1 cellular context compared by ENCODE assay signal in the genomic region with DNA sequence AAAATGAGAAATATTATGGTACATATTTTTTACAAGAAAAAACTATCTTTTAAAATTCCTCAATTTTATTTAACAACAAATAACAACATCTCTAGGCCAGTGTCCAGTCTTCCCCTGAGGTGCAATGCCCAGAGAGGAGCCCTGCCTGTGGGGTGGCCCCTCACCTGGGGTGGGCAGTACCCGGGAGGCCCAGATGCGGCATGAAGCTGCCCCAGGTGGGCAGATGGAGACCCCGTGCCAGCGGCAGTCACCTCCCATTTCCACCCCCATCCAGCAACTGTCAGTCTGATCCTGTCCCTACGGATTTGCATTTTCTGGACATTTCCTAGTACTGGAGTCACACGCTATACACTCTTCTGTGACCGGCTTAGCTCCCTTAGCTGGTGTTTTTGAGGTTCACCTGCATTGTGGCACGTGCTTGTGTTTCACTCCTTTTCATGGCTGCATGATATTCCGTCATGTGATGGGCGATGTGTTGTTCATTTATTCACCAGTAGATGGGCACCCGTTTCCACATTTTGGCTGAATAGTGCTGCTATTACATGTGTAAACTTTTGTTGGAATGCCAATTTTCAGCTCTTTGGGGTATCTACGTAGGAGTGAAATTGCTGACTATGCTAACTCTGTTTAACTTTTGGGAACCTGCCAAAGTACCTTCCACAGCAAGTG.
TF ChIP-seq lines count a peak whose summit lies in the region.

No MANE protein-coding gene starts in this region.

TF ChIP-seq in HepG2, 621 proteins besides CTCF, POLR2A, EP300 and RAD21:
- TF ChIP-seq, protein P1, sequence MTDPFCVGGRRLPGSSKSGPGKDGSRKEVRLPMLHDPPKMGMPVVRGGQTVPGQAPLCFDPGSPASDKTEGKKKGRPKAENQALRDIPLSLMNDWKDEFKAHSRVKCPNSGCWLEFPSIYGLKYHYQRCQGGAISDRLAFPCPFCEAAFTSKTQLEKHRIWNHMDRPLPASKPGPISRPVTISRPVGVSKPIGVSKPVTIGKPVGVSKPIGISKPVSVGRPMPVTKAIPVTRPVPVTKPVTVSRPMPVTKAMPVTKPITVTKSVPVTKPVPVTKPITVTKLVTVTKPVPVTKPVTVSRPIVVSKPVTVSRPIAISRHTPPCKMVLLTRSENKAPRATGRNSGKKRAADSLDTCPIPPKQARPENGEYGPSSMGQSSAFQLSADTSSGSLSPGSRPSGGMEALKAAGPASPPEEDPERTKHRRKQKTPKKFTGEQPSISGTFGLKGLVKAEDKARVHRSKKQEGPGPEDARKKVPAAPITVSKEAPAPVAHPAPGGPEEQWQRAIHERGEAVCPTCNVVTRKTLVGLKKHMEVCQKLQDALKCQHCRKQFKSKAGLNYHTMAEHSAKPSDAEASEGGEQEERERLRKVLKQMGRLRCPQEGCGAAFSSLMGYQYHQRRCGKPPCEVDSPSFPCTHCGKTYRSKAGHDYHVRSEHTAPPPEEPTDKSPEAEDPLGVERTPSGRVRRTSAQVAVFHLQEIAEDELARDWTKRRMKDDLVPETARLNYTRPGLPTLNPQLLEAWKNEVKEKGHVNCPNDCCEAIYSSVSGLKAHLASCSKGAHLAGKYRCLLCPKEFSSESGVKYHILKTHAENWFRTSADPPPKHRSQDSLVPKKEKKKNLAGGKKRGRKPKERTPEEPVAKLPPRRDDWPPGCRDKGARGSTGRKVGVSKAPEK (CRISPR knock-in tag; IDR thresholded peaks at IDR 0.05; ENCODE audit: borderline replicate concordance) = no peak
- TF ChIP-seq ZMYM3 (CRISPR knock-in tag; IDR thresholded peaks at IDR 0.05) (no peak), STAG1 (CRISPR knock-in tag; IDR thresholded peaks at IDR 0.05) (peak; percentile 42), POLR2AphosphoS5 (IDR thresholded peaks at IDR 0.05; ENCODE audit: low read depth, low read length) (no peak), MAFK (conservative IDR thresholded peaks at IDR 0.05 in 1 of 2, IDR thresholded peaks at IDR 0.05 in 1 of 2; ENCODE audit: low read length in 2 of 2) (peak; percentile 85 to 94), ZNF614 (CRISPR knock-in tag; IDR thresholded peaks at IDR 0.05; ENCODE audit: borderline replicate concordance) (no peak), ZNF17 (CRISPR knock-in tag; IDR thresholded peaks at IDR 0.05) (no peak), MEIS2 (CRISPR knock-in tag; IDR thresholded peaks at IDR 0.05) (no peak), ZNF30 (CRISPR knock-in tag; IDR thresholded peaks at IDR 0.05) (no peak), ZBTB3 (CRISPR knock-in tag; IDR thresholded peaks at IDR 0.05; ENCODE audit: borderline replicate concordance, low read depth) (no peak), REPIN1 (CRISPR knock-in tag; IDR thresholded peaks at IDR 0.05; ENCODE audit: borderline replicate concordance, low read depth) (no peak), KAT7 (CRISPR knock-in tag; IDR thresholded peaks at IDR 0.05; ENCODE audit: borderline replicate concordance) (no peak), MAFF (IDR thresholded peaks at IDR 0.05; ENCODE audit: low read depth, low read length) (peak; percentile 91), ELF1 (CRISPR knock-in tag; IDR thresholded peaks at IDR 0.05) (no peak)
- TF ChIP-seq, protein P2, sequence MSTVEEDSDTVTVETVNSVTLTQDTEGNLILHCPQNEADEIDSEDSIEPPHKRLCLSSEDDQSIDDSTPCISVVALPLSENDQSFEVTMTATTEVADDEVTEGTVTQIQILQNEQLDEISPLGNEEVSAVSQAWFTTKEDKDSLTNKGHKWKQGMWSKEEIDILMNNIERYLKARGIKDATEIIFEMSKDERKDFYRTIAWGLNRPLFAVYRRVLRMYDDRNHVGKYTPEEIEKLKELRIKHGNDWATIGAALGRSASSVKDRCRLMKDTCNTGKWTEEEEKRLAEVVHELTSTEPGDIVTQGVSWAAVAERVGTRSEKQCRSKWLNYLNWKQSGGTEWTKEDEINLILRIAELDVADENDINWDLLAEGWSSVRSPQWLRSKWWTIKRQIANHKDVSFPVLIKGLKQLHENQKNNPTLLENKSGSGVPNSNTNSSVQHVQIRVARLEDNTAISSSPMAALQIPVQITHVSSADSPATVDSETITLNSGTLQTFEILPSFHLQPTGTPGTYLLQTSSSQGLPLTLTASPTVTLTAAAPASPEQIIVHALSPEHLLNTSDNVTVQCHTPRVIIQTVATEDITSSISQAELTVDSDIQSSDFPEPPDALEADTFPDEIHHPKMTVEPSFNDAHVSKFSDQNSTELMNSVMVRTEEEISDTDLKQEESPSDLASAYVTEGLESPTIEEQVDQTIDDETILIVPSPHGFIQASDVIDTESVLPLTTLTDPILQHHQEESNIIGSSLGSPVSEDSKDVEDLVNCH (CRISPR knock-in tag; IDR thresholded peaks at IDR 0.05) = no peak
- TF ChIP-seq, protein P3, sequence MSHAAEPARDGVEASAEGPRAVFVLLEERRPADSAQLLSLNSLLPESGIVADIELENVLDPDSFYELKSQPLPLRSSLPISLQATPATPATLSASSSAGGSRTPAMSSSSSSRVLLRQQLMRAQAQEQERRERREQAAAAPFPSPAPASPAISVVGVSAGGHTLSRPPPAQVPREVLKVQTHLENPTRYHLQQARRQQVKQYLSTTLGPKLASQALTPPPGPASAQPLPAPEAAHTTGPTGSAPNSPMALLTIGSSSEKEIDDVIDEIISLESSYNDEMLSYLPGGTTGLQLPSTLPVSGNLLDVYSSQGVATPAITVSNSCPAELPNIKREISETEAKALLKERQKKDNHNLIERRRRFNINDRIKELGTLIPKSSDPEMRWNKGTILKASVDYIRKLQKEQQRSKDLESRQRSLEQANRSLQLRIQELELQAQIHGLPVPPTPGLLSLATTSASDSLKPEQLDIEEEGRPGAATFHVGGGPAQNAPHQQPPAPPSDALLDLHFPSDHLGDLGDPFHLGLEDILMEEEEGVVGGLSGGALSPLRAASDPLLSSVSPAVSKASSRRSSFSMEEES (CRISPR knock-in tag; IDR thresholded peaks at IDR 0.05) = 0 out of 2 replicates have a peak, but pooled peaks have one; percentile 20
